Comparison of ENCODE assay signal across 1 cellular context in the genomic region with DNA sequence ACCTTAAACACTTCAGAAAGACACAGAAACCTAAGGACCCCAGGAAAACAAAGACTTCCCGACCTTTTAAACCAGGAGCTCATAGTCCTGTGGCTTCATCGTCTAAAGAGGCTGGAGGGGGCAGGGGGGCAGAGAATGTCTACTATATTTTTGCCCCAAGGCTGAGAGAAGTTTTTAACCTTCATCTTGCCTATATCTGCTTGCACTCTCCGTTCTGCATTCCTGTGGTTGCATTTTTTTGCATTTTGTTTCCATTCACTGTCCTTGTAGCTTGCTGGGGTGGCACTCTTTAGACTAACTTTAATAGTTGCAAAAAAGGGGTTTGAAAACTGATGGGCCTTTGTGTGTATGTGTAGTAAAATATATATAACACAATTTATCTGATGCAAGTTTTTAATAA.
TF ChIP-seq lines count a peak whose summit lies in the region.

No MANE protein-coding gene starts in this region.

TF ChIP-seq in GM23338, 12 proteins besides CTCF, POLR2A, EP300 and RAD21 (continued from another document):
- TF ChIP-seq, protein P1, sequence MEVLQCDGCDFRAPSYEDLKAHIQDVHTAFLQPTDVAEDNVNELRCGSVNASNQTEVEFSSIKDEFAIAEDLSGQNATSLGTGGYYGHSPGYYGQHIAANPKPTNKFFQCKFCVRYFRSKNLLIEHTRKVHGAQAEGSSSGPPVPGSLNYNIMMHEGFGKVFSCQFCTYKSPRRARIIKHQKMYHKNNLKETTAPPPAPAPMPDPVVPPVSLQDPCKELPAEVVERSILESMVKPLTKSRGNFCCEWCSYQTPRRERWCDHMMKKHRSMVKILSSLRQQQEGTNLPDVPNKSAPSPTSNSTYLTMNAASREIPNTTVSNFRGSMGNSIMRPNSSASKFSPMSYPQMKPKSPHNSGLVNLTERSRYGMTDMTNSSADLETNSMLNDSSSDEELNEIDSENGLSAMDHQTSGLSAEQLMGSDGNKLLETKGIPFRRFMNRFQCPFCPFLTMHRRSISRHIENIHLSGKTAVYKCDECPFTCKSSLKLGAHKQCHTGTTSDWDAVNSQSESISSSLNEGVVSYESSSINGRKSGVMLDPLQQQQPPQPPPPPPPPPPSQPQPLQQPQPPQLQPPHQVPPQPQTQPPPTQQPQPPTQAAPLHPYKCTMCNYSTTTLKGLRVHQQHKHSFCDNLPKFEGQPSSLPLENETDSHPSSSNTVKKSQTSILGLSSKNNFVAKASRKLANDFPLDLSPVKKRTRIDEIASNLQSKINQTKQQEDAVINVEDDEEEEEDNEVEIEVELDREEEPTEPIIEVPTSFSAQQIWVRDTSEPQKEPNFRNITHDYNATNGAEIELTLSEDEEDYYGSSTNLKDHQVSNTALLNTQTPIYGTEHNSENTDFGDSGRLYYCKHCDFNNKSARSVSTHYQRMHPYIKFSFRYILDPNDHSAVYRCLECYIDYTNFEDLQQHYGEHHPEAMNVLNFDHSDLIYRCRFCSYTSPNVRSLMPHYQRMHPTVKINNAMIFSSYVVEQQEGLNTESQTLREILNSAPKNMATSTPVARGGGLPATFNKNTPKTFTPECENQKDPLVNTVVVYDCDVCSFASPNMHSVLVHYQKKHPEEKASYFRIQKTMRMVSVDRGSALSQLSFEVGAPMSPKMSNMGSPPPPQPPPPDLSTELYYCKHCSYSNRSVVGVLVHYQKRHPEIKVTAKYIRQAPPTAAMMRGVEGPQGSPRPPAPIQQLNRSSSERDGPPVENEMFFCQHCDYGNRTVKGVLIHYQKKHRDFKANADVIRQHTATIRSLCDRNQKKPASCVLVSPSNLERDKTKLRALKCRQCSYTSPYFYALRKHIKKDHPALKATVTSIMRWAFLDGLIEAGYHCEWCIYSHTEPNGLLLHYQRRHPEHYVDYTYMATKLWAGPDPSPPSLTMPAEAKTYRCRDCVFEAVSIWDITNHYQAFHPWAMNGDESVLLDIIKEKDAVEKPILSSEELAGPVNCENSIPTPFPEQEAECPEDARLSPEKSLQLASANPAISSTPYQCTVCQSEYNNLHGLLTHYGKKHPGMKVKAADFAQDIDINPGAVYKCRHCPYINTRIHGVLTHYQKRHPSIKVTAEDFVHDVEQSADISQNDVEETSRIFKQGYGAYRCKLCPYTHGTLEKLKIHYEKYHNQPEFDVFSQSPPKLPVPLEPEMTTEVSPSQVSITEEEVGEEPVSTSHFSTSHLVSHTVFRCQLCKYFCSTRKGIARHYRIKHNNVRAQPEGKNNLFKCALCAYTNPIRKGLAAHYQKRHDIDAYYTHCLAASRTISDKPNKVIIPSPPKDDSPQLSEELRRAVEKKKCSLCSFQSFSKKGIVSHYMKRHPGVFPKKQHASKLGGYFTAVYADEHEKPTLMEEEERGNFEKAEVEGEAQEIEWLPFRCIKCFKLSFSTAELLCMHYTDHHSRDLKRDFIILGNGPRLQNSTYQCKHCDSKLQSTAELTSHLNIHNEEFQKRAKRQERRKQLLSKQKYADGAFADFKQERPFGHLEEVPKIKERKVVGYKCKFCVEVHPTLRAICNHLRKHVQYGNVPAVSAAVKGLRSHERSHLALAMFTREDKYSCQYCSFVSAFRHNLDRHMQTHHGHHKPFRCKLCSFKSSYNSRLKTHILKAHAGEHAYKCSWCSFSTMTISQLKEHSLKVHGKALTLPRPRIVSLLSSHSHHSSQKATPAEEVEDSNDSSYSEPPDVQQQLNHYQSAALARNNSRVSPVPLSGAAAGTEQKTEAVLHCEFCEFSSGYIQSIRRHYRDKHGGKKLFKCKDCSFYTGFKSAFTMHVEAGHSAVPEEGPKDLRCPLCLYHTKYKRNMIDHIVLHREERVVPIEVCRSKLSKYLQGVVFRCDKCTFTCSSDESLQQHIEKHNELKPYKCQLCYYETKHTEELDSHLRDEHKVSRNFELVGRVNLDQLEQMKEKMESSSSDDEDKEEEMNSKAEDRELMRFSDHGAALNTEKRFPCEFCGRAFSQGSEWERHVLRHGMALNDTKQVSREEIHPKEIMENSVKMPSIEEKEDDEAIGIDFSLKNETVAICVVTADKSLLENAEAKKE (CRISPR knock-in tag; IDR thresholded peaks at IDR 0.05) = no peak
- no peak for TF ChIP-seq NANOG (IDR thresholded peaks at IDR 0.05; ENCODE audit: borderline replicate concordance)
TF ChIP-seq in GM23338: peak in this region for 0.
